In genomic region chr14:24398943-24399801, GRCh38 we compare ENCODE assay signal across 9 cellular contexts. TPM values are rescaled to one million over a fixed set of nuclear protein-coding genes. Genes with fewer than 3 reads are reported as not detected.
DNase-seq lines count a peak whose midpoint lies in the region; ATAC-seq and TF ChIP-seq lines count a peak whose summit lies in the region.
"Had no signal": no experiment of that assay in that cellular context is flagged by ENCODE, and none has a peak within 500 bp of the region (broad histone marks: within the 10 kb centered on the region; RNA-seq: fewer than 3 reads in every experiment).

Gene NYNRIN (plus strand): TSS chr14:24399003. CDS start chr14:24399247, 244 bp downstream.

- H3K4me2 ChIP-seq in parathyroid adenoma (ENCODE audit: low read length): peak within 1 kb of the TSS; percentile 90

- no peaks in the 10 kb centered on the region for H3K27me3 ChIP-seq in parathyroid adenoma (ENCODE audit: control insufficient read depth, insufficient read depth, low read length)

- no peak for TF ChIP-seq CTCF in parathyroid adenoma (IDR thresholded peaks at IDR 0.05)

- H3K79me2 ChIP-seq in parathyroid adenoma: peaks cover 2% of the 10 kb centered on the region

- H3K9me3 ChIP-seq in parathyroid adenoma (ENCODE audit: control insufficient read depth, low read length): no peaks in the 10 kb centered on the region

- H3K27ac ChIP-seq in adipose tissue (ENCODE audit: low read depth, low read length) (peak within 1 kb of the TSS; percentile 24), parathyroid adenoma (peak within 1 kb of the TSS; percentile 45)

- no peak within 1 kb of the TSS for H3K9ac ChIP-seq in parathyroid adenoma

- peak within 1 kb of the TSS; percentile 74 for H3K4me3 ChIP-seq in parathyroid adenoma (ENCODE audit: low read depth, low read length)

- DNase-seq in EL (peak; percentile 53), NCI-H82 treated with DMSO at 0.1 percent for 48 hours (lab: John Stamatoyannopoulos, UW; ENCODE audit: unreplicated experiment) (peak; percentile 43), left cardiac atrium (peak; percentile 74), cortex of kidney (lab: John Stamatoyannopoulos, UW) (no peak)

- H3K36me3 ChIP-seq in parathyroid adenoma (ENCODE audit: control insufficient read depth, insufficient read depth, low read length): no peaks in the 10 kb centered on the region

- peaks cover 18% of the 10 kb centered on the region for H3K4me1 ChIP-seq in parathyroid adenoma

- ATAC-seq in left cardiac atrium (peak; percentile 87 to 88), HG03025 (IDR thresholded peaks at IDR 0.05; ENCODE audit: low FRiP score, unreplicated experiment) (no peak), GM19467 (IDR thresholded peaks at IDR 0.05; ENCODE audit: unreplicated experiment) (no peak)

- intact Hi-C loops in left cardiac atrium (cut with DNase I): no loop called here

- WGBS in adipose tissue, 3 donors: 2 to 13% (median 2%) methylated on average over 31 to 54 of the region's 54 CpGs

- peak within 1 kb of the TSS; percentile 93 for H2AFZ ChIP-seq in parathyroid adenoma

RNA-seq across cellular contexts. Expression of gene NYNRIN, which starts in this region (rescaled TPM):
- polyA plus RNA-seq in adipose tissue: 1 to 10 TPM; 2.7 to 7.6 (median 3.8) TPM
- total RNA-seq in left cardiac atrium: 10 to 100 TPM in 1 of 2 donors, 1 to 10 TPM in 1; 6.5 to 12.0 TPM
- total RNA-seq: M059J had no signal

Comparison
In these comparisons a context has a peak if more than half of its experiments do, and no peak if none do; other contexts are left out.
1. ATAC-seq: peak in left cardiac atrium (2 of 2); none in HG03025 (single experiment) and GM19467 (single experiment).